14 cellular contexts compared by ENCODE assay signal in genomic region chr18:48391863-48392262, GRCh38. TPM values are rescaled to one million over a fixed set of nuclear protein-coding genes. Genes with fewer than 3 reads are reported as not detected.
DNase-seq lines count a peak whose midpoint lies in the region; ATAC-seq and TF ChIP-seq lines count a peak whose summit lies in the region.
"Had no signal": no experiment of that assay in that cellular context is flagged by ENCODE, and none has a peak within 500 bp of the region (broad histone marks: within the 10 kb centered on the region; RNA-seq: fewer than 3 reads in every experiment).

No MANE protein-coding gene starts in this region.

- 59 to 77% (median 71%) methylated on average over 3 of the region's 3 CpGs for WGBS in adrenal gland, 4 donors
- 58 to 77% (median 68%) methylated on average over 3 of the region's 3 CpGs for WGBS in spleen, 5 donors

- no peak for TF ChIP-seq POLR2A in adrenal gland (IDR thresholded peaks at IDR 0.05)
- no peak for TF ChIP-seq POLR2A in spleen (IDR thresholded peaks at IDR 0.05)

- DNase-seq in NCI-H1092 (lab: John Stamatoyannopoulos, UW) (peak; percentile 62), adrenal gland (peak in 6 of 7 donors; percentile 33 to 64 (median 48)), islet precursor cell (peak; percentile 29), spleen (no peak), cortex of kidney (lab: John Stamatoyannopoulos, UW) (no peak), mucosa of gallbladder (ENCODE audit: low spot score) (no peak)
- DNase-seq: activated CD4-positive, CD25-positive, alpha-beta regulatory T cell; cerebellar nuclear complex; foreskin melanocyte; NCI-H1436; NCI-H2227 treated with DMSO at 0.1 percent for 48 hours; T-helper 17 cell had no signal

- no peak for ATAC-seq in SK-N-SH treated with all-trans-retinoic acid at 6 μM for 48 hours
- ATAC-seq: T-helper 17 cell had no signal

- TF ChIP-seq CTCF in adrenal gland (IDR thresholded peaks at IDR 0.05): no peak
- TF ChIP-seq CTCF in spleen (IDR thresholded peaks at IDR 0.05 in 8 of 11, conservative IDR thresholded peaks at IDR 0.05 in 3 of 11): no peak

- H3K27me3 ChIP-seq in adrenal gland: no peaks in the 10 kb centered on the region
- peaks cover 0 to 41% (median 0%) of the 10 kb centered on the region in 7 donors for H3K27me3 ChIP-seq in spleen (replicated peaks in 1 of 7)

- intact Hi-C loops in adrenal gland (cut with DNase I) (no loop called here), spleen (cut with DNase I; ENCODE audit: low total_unique reads) (no loop called here)

- H3K9me3 ChIP-seq in adrenal gland (replicated peaks in 1 of 3) (no peaks in the 10 kb centered on the region), spleen (no peaks in the 10 kb centered on the region)

- H3K4me1 ChIP-seq in adrenal gland (replicated peaks in 1 of 2) (peaks cover 17 to 41% of the 10 kb centered on the region in 2 donors), spleen (peaks cover 0 to 46% (median 20%) of the 10 kb centered on the region in 6 donors)

- H3K36me3 ChIP-seq in adrenal gland (replicated peaks in 1 of 2) (no peaks in the 10 kb centered on the region), spleen (no peaks in the 10 kb centered on the region)

- no peak overlapping the region for H3K4me3 ChIP-seq in adrenal gland
- no peak overlapping the region for H3K4me3 ChIP-seq in spleen
- H3K4me3 ChIP-seq: lung had no signal

- H3K27ac ChIP-seq in adrenal gland: peak overlapping the region in 3 of 5 donors; percentile 30 to 57 (median 31)
- H3K27ac ChIP-seq in spleen: peak overlapping the region in 5 of 8 donors; percentile 22 to 48 (median 31)

TF ChIP-seq in SK-N-SH treated with all-trans-retinoic acid at 6 μM for 48 hours, 23 proteins besides CTCF, POLR2A, EP300 and RAD21:
- no peak for TF ChIP-seq CREB5 (CRISPR knock-in tag; IDR thresholded peaks at IDR 0.05; ENCODE audit: low read depth)
- TF ChIP-seq RARB (CRISPR knock-in tag; IDR thresholded peaks at IDR 0.05): no peak
- no peak for TF ChIP-seq ZFP30 (CRISPR knock-in tag; IDR thresholded peaks at IDR 0.05)

RNA-seq across cellular contexts. Expression of gene ZBTB7C, which starts 17.3 kb away (rescaled TPM):
- total RNA-seq in adrenal gland (10 to 100 TPM; 24.9 to 42.8 (median 30.5) TPM), spleen (10 to 100 TPM in 6 of 7 donors, 1 to 10 TPM in 1; 8.0 to 64.2 (median 24.3) TPM), mucosa of gallbladder (24.1 TPM)
- polyA plus RNA-seq in adrenal gland (10 to 100 TPM in 1 of 3 donors, 1 to 10 TPM in 2; 5.2 to 22.6 (median 6.0) TPM), spleen (1 to 10 TPM in 2 of 3 donors, under 1 TPM in 1; 1.00 to 5.0 (median 1.8) TPM)

Comparison
In these comparisons a context has a peak if more than half of its experiments do, and no peak if none do; other contexts are left out.
1. DNase-seq: peak in NCI-H1092 (single experiment), adrenal gland (6 of 7) and islet precursor cell (single experiment); none in spleen (single experiment), cortex of kidney (single experiment) and mucosa of gallbladder (single experiment).